In genomic region chr19:49666120-49666444, GRCh38 we compare ENCODE assay signal across 8 cellular contexts. TPM values are rescaled to one million over a fixed set of nuclear protein-coding genes. Genes with fewer than 3 reads are reported as not detected.
A peak's percentile ranks its signal among the peaks of the same experiment; 100 is the strongest.
DNase-seq lines count a peak whose midpoint lies in the region; ATAC-seq and TF ChIP-seq lines count a peak whose summit lies in the region.

No MANE protein-coding gene starts in this region.

- peaks cover 55% of the 10 kb centered on the region for H3K36me3 Mint-ChIP-seq in stimulated activated effector memory CD8-positive, alpha-beta T cell treated with anti-CD3 and anti-CD28 coated beads, Interleukin-12 subunit alpha, Interleukin-12 subunit beta, amount 100 ng/mL, for 72 hours

- H3K4me3 Mint-ChIP-seq in stimulated activated effector memory CD8-positive, alpha-beta T cell treated with anti-CD3 and anti-CD28 coated beads, Interleukin-12 subunit alpha, Interleukin-12 subunit beta, amount 100 ng/mL, for 72 hours = peak overlapping the region; percentile 99

- H3K4me1 Mint-ChIP-seq in stimulated activated effector memory CD8-positive, alpha-beta T cell treated with anti-CD3 and anti-CD28 coated beads, Interleukin-12 subunit alpha, Interleukin-12 subunit beta, amount 100 ng/mL, for 72 hours = peaks cover 53% of the 10 kb centered on the region

- H3K27ac ChIP-seq in HEK293 (ENCODE audit: extremely low read depth, low read depth, low read length) (peak overlapping the region; percentile 81), VCaP (peak overlapping the region; percentile 92; the same call in 1 of the 2 replicates), hepatocyte (peak overlapping the region; percentile 62)

- peak overlapping the region; percentile 20 for H2AFZ ChIP-seq in hepatocyte

- no peaks in the 10 kb centered on the region for H3K9me3 Mint-ChIP-seq in stimulated activated effector memory CD8-positive, alpha-beta T cell treated with anti-CD3 and anti-CD28 coated beads, Interleukin-12 subunit alpha, Interleukin-12 subunit beta, amount 100 ng/mL, for 72 hours

- H3K79me2 ChIP-seq in hepatocyte = peaks cover 37% of the 10 kb centered on the region

- peak overlapping the region; percentile 90 for H3K4me2 ChIP-seq in hepatocyte

- CTCF ChIA-PET in HEK293 (lab: Yijun Ruan, JAX) = interaction anchor here (0.7 to 3.2 kb wide), 2 partner anchors 10 to 59 kb away, joined by 3 to 27 read pairs; partner anchors contain the start of gene PRMT1

- H3K4me1 ChIP-seq in HEK293 (ENCODE audit: control insufficient read depth, insufficient read depth, low read length) (peaks cover 6% of the 10 kb centered on the region), hepatocyte (ENCODE audit: insufficient read depth) (peaks cover 12% of the 10 kb centered on the region)

- no peaks in the 10 kb centered on the region for H3K27me3 ChIP-seq in hepatocyte

- DNase-seq in hepatocyte (ENCODE audit: low spot score) (no peak), iPS-NIHi7 (ENCODE audit: extremely low spot score) (no peak), hepatic stellate cell (ENCODE audit: low spot score) (no peak)
- no peak for DNase-seq in stimulated activated effector memory CD8-positive, alpha-beta T cell treated with anti-CD3 and anti-CD28 coated beads, Interleukin-12 subunit alpha, Interleukin-12 subunit beta, amount 100 ng/mL, for 72 hours (ENCODE audit: low spot score in 2 of 2)

- ATAC-seq in stimulated activated effector memory CD8-positive, alpha-beta T cell treated with anti-CD3 and anti-CD28 coated beads, Interleukin-12 subunit alpha, Interleukin-12 subunit beta, amount 100 ng/mL, for 72 hours = no peak
- ATAC-seq in HG03565 (IDR thresholded peaks at IDR 0.05; ENCODE audit: unreplicated experiment) (no peak), GM19035 (IDR thresholded peaks at IDR 0.05; ENCODE audit: unreplicated experiment) (no peak)

- peak overlapping the region; percentile 97 for H3K27ac Mint-ChIP-seq in stimulated activated effector memory CD8-positive, alpha-beta T cell treated with anti-CD3 and anti-CD28 coated beads, Interleukin-12 subunit alpha, Interleukin-12 subunit beta, amount 100 ng/mL, for 72 hours

- POLR2A ChIA-PET in HEK293 (lab: Yijun Ruan, JAX) = interaction anchor here (0.6 to 4.9 kb wide), 7 partner anchors 9 to 170 kb away, joined by 3 to 85 read pairs (median 12); partner anchors contain the start of genes NOSIP, PRMT1, RPS11 and RRAS

- H3K4me3 ChIP-seq in HEK293 (ENCODE audit: low read depth, low read length) (peak overlapping the region; percentile 48), hepatocyte (peak overlapping the region; percentile 38)

- H4K20me1 ChIP-seq in hepatocyte (ENCODE audit: insufficient read depth, poor library complexity, severe bottlenecking) = no peaks in the 10 kb centered on the region

- no peaks in the 10 kb centered on the region for H3K9me2 ChIP-seq in hepatocyte (replicated peaks; ENCODE audit: insufficient read depth)

- WGBS in hepatocyte (ENCODE audit: low lambda C conversion rate, missing lambda C conversion rate) = 0% methylated on average over 8 of the region's 9 CpGs

- TF ChIP-seq CTCF in HEK293 (tag by site-specific recombination; IDR thresholded peaks at IDR 0.05) = no peak
- TF ChIP-seq CTCF in VCaP (conservative IDR thresholded peaks at IDR 0.05) = no peak
- TF ChIP-seq CTCF in hepatocyte (IDR thresholded peaks at IDR 0.05; ENCODE audit: poor library complexity) = peak; percentile 8

- H3K36me3 ChIP-seq in HEK293 (ENCODE audit: control insufficient read depth in 2 of 2, insufficient read depth in 1 of 2, low read length in 2 of 2) (peaks cover 21 to 54% of the 10 kb centered on the region in 2 experiments), hepatocyte (replicated peaks; ENCODE audit: insufficient read depth, low read depth) (no peaks in the 10 kb centered on the region)

- H3K9me3 ChIP-seq in HEK293 (ENCODE audit: control insufficient read depth, insufficient read depth, low read depth, low read length) (no peaks in the 10 kb centered on the region), hepatocyte (ENCODE audit: low read depth) (no peaks in the 10 kb centered on the region)

TF ChIP-seq in HEK293, 187 proteins besides CTCF, POLR2A, EP300 and RAD21:
- TF ChIP-seq ZNF843 (tag by site-specific recombination; IDR thresholded peaks at IDR 0.05) (peak; percentile 28; the same call in 1 of the 2 replicates), ZNF214 (tag by site-specific recombination; IDR thresholded peaks at IDR 0.05; ENCODE audit: borderline replicate concordance) (no peak), ZNF76 (tag by site-specific recombination; IDR thresholded peaks at IDR 0.05; ENCODE audit: borderline replicate concordance, low read depth) (0 out of 2 replicates have a peak, but pooled peaks have one; percentile 38), ZNF792 (tag by site-specific recombination; IDR thresholded peaks at IDR 0.05) (no peak), KLF16 (tag by site-specific recombination; IDR thresholded peaks at IDR 0.05) (no peak; the same call in 1 of the 2 replicates), RBAK (tag by site-specific recombination; IDR thresholded peaks at IDR 0.05) (no peak)

RNA-seq across cellular contexts. Expression of gene BCL2L12, which starts 0.3 kb away (rescaled TPM):
- total RNA-seq in hepatocyte = 4.9 and 13.8 TPM in 2 replicates
- polyA plus RNA-seq in hepatocyte = 28.3 and 32.5 TPM in 2 replicates

RNA-seq across cellular contexts. Expression of gene IRF3, which starts 0.4 kb away (rescaled TPM):
- 39.2 and 55.6 TPM in 2 replicates for total RNA-seq in hepatocyte
- polyA plus RNA-seq in hepatocyte = 38.8 and 41.8 TPM in 2 replicates

RNA-seq across cellular contexts. Expression of gene PRMT1, which starts 11.0 kb away (rescaled TPM):
- total RNA-seq in hepatocyte = 189 and 195 TPM in 2 replicates
- 175 and 180 TPM in 2 replicates for polyA plus RNA-seq in hepatocyte

RNA-seq across cellular contexts. Expression of gene ADM5, which starts 23.3 kb away (rescaled TPM):
- total RNA-seq in hepatocyte = 0.12 and 0.50 TPM in 2 replicates
- polyA plus RNA-seq in hepatocyte = not detected in 2 replicates

RNA-seq across cellular contexts. Expression of gene SCAF1, which starts 24.1 kb away (rescaled TPM):
- 9.8 and 18.6 TPM in 2 replicates for total RNA-seq in hepatocyte
- 12.4 and 12.6 TPM in 2 replicates for polyA plus RNA-seq in hepatocyte
